ENCODE assay signal across 11 cellular contexts in genomic region chr14:23609411-23610089, GRCh38. TPM values are rescaled to one million over a fixed set of nuclear protein-coding genes. Genes with fewer than 3 reads are reported as not detected.
DNase-seq lines count a peak whose midpoint lies in the region; ATAC-seq and TF ChIP-seq lines count a peak whose summit lies in the region.
"Not testable (repeated sequence)": the region's sequence is repeated elsewhere in the genome, so short reads cannot be mapped to it uniquely, and the experiment has no call there.
"Had no signal": no experiment of that assay in that cellular context is flagged by ENCODE, and none has a peak within 500 bp of the region (broad histone marks: within the 10 kb centered on the region; RNA-seq: fewer than 3 reads in every experiment).

No MANE protein-coding gene starts in this region.

- not testable (repeated sequence) for ATAC-seq in T-cell (replicated peaks in 1 of 4); activated CD8-positive, alpha-beta T cell treated with anti-CD3 and anti-CD28 coated beads for 36 hours; effector memory CD8-positive, alpha-beta T cell (replicated peaks); stimulated activated effector memory CD8-positive, alpha-beta T cell treated with anti-CD3 and anti-CD28 coated beads, Interleukin-12 subunit alpha, Interleukin-12 subunit beta, amount 100 ng/mL, for 72 hours

- CTCF ChIA-PET in Calu3 (lab: Charles Lee), result not testable (repeated sequence)
- CTCF ChIA-PET in T-cell (lab: Charles Lee), result interaction anchor here (0.7 to 3.1 kb wide), 2 partner anchors 22 to 312 kb away, joined by 4 to 16 read pairs; no protein-coding TSS in a partner anchor
- CTCF ChIA-PET in activated CD8-positive, alpha-beta T cell treated with anti-CD3 and anti-CD28 coated beads for 36 hours (lab: Charles Lee), result interaction anchor here (0.7 to 6.1 kb wide), 2 partner anchors 21 to 23 kb away, joined by 3 to 73 read pairs; no protein-coding TSS in a partner anchor

- not testable (repeated sequence) for H3K9ac ChIP-seq in mucosa of rectum (ENCODE audit: low read depth in 1 of 2, low read length in 2 of 2)

- BruUV-seq in Calu3 (replicated peaks; lab: Mats Ljungman, UMichigan), result not testable (repeated sequence)

- peaks cover 18 to 43% of the 10 kb centered on the region in 2 donors for H3K4me1 ChIP-seq in mucosa of rectum (ENCODE audit: control insufficient read depth in 2 of 2, insufficient read depth in 2 of 2, low read length in 2 of 2)

- H3K4me1 Mint-ChIP-seq in Calu3 (ENCODE audit: low read depth, unreplicated experiment), result peaks cover 37% of the 10 kb centered on the region
- H3K4me1 Mint-ChIP-seq in T-cell, result peaks cover 35 to 42% (median 37%) of the 10 kb centered on the region in 3 donors
- peaks cover 50% of the 10 kb centered on the region for H3K4me1 Mint-ChIP-seq in activated CD8-positive, alpha-beta T cell treated with anti-CD3 and anti-CD28 coated beads for 36 hours (ENCODE audit: low read depth)
- peaks cover 50% of the 10 kb centered on the region for H3K4me1 Mint-ChIP-seq in activated naive CD4-positive, alpha-beta T cell treated with anti-CD3 and anti-CD28 coated beads, Interleukin-2, amount 50 U/mL, for 24 hours
- H3K4me1 Mint-ChIP-seq in effector memory CD8-positive, alpha-beta T cell (ENCODE audit: low read depth in 2 of 2), result peaks cover 21 to 26% of the 10 kb centered on the region in 2 donors
- peaks cover 56% of the 10 kb centered on the region for H3K4me1 Mint-ChIP-seq in stimulated activated effector memory CD8-positive, alpha-beta T cell treated with anti-CD3 and anti-CD28 coated beads, Interleukin-12 subunit alpha, Interleukin-12 subunit beta, amount 100 ng/mL, for 72 hours

- H3K4me3 ChIP-seq in mucosa of rectum (ENCODE audit: low read length in 2 of 2), result peak overlapping the region in 1 of 2 donors; percentile 20

- H3K27ac Mint-ChIP-seq in Calu3 (ENCODE audit: unreplicated experiment), result peak overlapping the region; percentile 9
- peak overlapping the region; percentile 99 to 100 for H3K27ac Mint-ChIP-seq in T-cell
- H3K27ac Mint-ChIP-seq in activated CD8-positive, alpha-beta T cell treated with anti-CD3 and anti-CD28 coated beads for 36 hours, result peak overlapping the region; percentile 92
- peak overlapping the region; percentile 84 for H3K27ac Mint-ChIP-seq in activated naive CD4-positive, alpha-beta T cell treated with anti-CD3 and anti-CD28 coated beads, Interleukin-2, amount 50 U/mL, for 24 hours
- H3K27ac Mint-ChIP-seq in effector memory CD8-positive, alpha-beta T cell, result peak overlapping the region; percentile 91 to 95
- H3K27ac Mint-ChIP-seq in stimulated activated effector memory CD8-positive, alpha-beta T cell treated with anti-CD3 and anti-CD28 coated beads, Interleukin-12 subunit alpha, Interleukin-12 subunit beta, amount 100 ng/mL, for 72 hours, result peak overlapping the region; percentile 96

- peak overlapping the region; percentile 18 to 56 for H3K27ac ChIP-seq in mucosa of rectum (ENCODE audit: low read depth in 2 of 2, low read length in 2 of 2)

- H3K36me3 ChIP-seq in mucosa of rectum (ENCODE audit: control insufficient read depth in 2 of 2, insufficient read depth in 2 of 2, low read length in 2 of 2), result not testable (repeated sequence)

- peaks cover 13% of the 10 kb centered on the region for H3K27me3 Mint-ChIP-seq in Calu3 (ENCODE audit: unreplicated experiment)
- not testable (repeated sequence) for H3K27me3 Mint-ChIP-seq in T-cell; activated CD8-positive, alpha-beta T cell treated with anti-CD3 and anti-CD28 coated beads for 36 hours; activated naive CD4-positive, alpha-beta T cell treated with anti-CD3 and anti-CD28 coated beads, Interleukin-2, amount 50 U/mL, for 24 hours; effector memory CD8-positive, alpha-beta T cell

- not testable (repeated sequence) for H3K9me3 ChIP-seq in mucosa of rectum (ENCODE audit: control insufficient read depth in 2 of 2, low read length in 2 of 2)

- not testable (repeated sequence) for H3K36me3 Mint-ChIP-seq in Calu3 (ENCODE audit: insufficient read depth, unreplicated experiment); T-cell; activated CD8-positive, alpha-beta T cell treated with anti-CD3 and anti-CD28 coated beads for 36 hours (ENCODE audit: low read depth); activated naive CD4-positive, alpha-beta T cell treated with anti-CD3 and anti-CD28 coated beads, Interleukin-2, amount 50 U/mL, for 24 hours; effector memory CD8-positive, alpha-beta T cell (ENCODE audit: insufficient read depth); stimulated activated effector memory CD8-positive, alpha-beta T cell treated with anti-CD3 and anti-CD28 coated beads, Interleukin-12 subunit alpha, Interleukin-12 subunit beta, amount 100 ng/mL, for 72 hours

- H3K9me3 Mint-ChIP-seq in Calu3 (ENCODE audit: low read depth, unreplicated experiment); T-cell; activated naive CD4-positive, alpha-beta T cell treated with anti-CD3 and anti-CD28 coated beads, Interleukin-2, amount 50 U/mL, for 24 hours; effector memory CD8-positive, alpha-beta T cell; stimulated activated effector memory CD8-positive, alpha-beta T cell treated with anti-CD3 and anti-CD28 coated beads, Interleukin-12 subunit alpha, Interleukin-12 subunit beta, amount 100 ng/mL, for 72 hours: not testable (repeated sequence)
- peaks cover 14% of the 10 kb centered on the region for H3K9me3 Mint-ChIP-seq in activated CD8-positive, alpha-beta T cell treated with anti-CD3 and anti-CD28 coated beads for 36 hours

- not testable (repeated sequence) for TF ChIP-seq CTCF in Calu3 (IDR thresholded peaks at IDR 0.05; ENCODE audit: unreplicated experiment); activated CD8-positive, alpha-beta T cell treated with anti-CD3 and anti-CD28 coated beads for 36 hours (IDR thresholded peaks at IDR 0.05)

- not testable (repeated sequence) for H3K27me3 ChIP-seq in mucosa of rectum (ENCODE audit: control insufficient read depth in 2 of 2, insufficient read depth in 2 of 2, low read length in 2 of 2)

- H3K4me3 Mint-ChIP-seq in Calu3 (ENCODE audit: low read depth, unreplicated experiment); activated CD8-positive, alpha-beta T cell treated with anti-CD3 and anti-CD28 coated beads for 36 hours: not testable (repeated sequence)
- peak overlapping the region in 1 of 3 donors; percentile 68 for H3K4me3 Mint-ChIP-seq in T-cell
- H3K4me3 Mint-ChIP-seq in activated naive CD4-positive, alpha-beta T cell treated with anti-CD3 and anti-CD28 coated beads, Interleukin-2, amount 50 U/mL, for 24 hours, result peak overlapping the region; percentile 24
- peak overlapping the region; percentile 67 to 69 for H3K4me3 Mint-ChIP-seq in effector memory CD8-positive, alpha-beta T cell
- peak overlapping the region; percentile 43 for H3K4me3 Mint-ChIP-seq in stimulated activated effector memory CD8-positive, alpha-beta T cell treated with anti-CD3 and anti-CD28 coated beads, Interleukin-12 subunit alpha, Interleukin-12 subunit beta, amount 100 ng/mL, for 72 hours

- intact Hi-C loops in Calu3 (cut with micrococcal nuclease; ENCODE audit: unreplicated experiment); activated CD8-positive, alpha-beta T cell treated with anti-CD3 and anti-CD28 coated beads for 36 hours (cut with micrococcal nuclease): not testable (repeated sequence)

- peak; percentile 34 for DNase-seq in Calu3
- DNase-seq in T-cell; activated CD8-positive, alpha-beta T cell treated with anti-CD3 and anti-CD28 coated beads for 36 hours; effector memory CD8-positive, alpha-beta T cell; stimulated activated effector memory CD8-positive, alpha-beta T cell treated with anti-CD3 and anti-CD28 coated beads, Interleukin-12 subunit alpha, Interleukin-12 subunit beta, amount 100 ng/mL, for 72 hours (ENCODE audit: low spot score in 2 of 2): not testable (repeated sequence)

- POLR2A ChIA-PET in T-cell (lab: Charles Lee), result interaction anchor here in 1 of 2 donors (0.6 kb wide), 1 partner anchor 23 kb away, joined by 3 read pairs; no protein-coding TSS in a partner anchor
- POLR2A ChIA-PET in activated CD8-positive, alpha-beta T cell treated with anti-CD3 and anti-CD28 coated beads for 36 hours (lab: Charles Lee), result not testable (repeated sequence)

RNA-seq across cellular contexts. Expression of gene DHRS2, which starts 26.6 kb away (rescaled TPM):
- total RNA-seq in Calu3 (2022) (1.8 and 3.0 TPM in 2 replicates), T-cell (under 1 TPM in 4 of 5 donors, not detected in 1; 0.19 to 0.82 (median 0.52) TPM)
- total RNA-seq in activated CD8-positive, alpha-beta T cell treated with anti-CD3 and anti-CD28 coated beads for 36 hours, result 1 to 10 TPM; 3.3 to 3.5 TPM
- total RNA-seq: B cell had no signal

RNA-seq across cellular contexts. Expression of gene JPH4, which starts 31.0 kb away (rescaled TPM):
- not detected in 2 replicates for total RNA-seq in Calu3 (2022)
- total RNA-seq in T-cell, result under 1 TPM in 2 of 5 donors, not detected in 3; 0.10 to 0.13 TPM
- under 1 TPM; 0.25 to 0.51 TPM for total RNA-seq in activated CD8-positive, alpha-beta T cell treated with anti-CD3 and anti-CD28 coated beads for 36 hours
- total RNA-seq: B cell, Caco-2, H4, HFFc6 had no signal

RNA-seq across cellular contexts. Expression of gene AP1G2, which starts 42.0 kb away (rescaled TPM):
- total RNA-seq in Calu3 (2022) (152 and 173 TPM in 2 replicates), T-cell (100 to 1,000 TPM; 321 to 526 (median 484) TPM)
- total RNA-seq in activated CD8-positive, alpha-beta T cell treated with anti-CD3 and anti-CD28 coated beads for 36 hours, result 100 to 1,000 TPM; 146 to 155 TPM

RNA-seq across cellular contexts. Expression of gene THTPA, which starts 53.5 kb away (rescaled TPM):
- total RNA-seq in Calu3 (2022) (15.4 and 18.3 TPM in 2 replicates), T-cell (10 to 100 TPM; 13.3 to 26.4 (median 20.5) TPM)
- 1 to 10 TPM; 5.1 to 7.6 TPM for total RNA-seq in activated CD8-positive, alpha-beta T cell treated with anti-CD3 and anti-CD28 coated beads for 36 hours

RNA-seq across cellular contexts. Expression of gene ZFHX2, which starts 58.0 kb away (rescaled TPM):
- total RNA-seq in Calu3 (2022), result 3.7 TPM in 2 replicates
- total RNA-seq in T-cell, result 1 to 10 TPM in 1 of 5 donors, under 1 TPM in 4; 0.15 to 1.3 (median 0.44) TPM
- total RNA-seq in activated CD8-positive, alpha-beta T cell treated with anti-CD3 and anti-CD28 coated beads for 36 hours, result 1 to 10 TPM in 1 of 2 experiments, under 1 TPM in 1; 0.78 to 1.0 TPM

Comparison
In these comparisons a context has a peak if more than half of its experiments do, and no peak if none do; other contexts are left out.
1. H3K27ac Mint-ChIP-seq: peak in every context shown above with its lines; median percentile 100 in T-cell; 96 in stimulated activated effector memory CD8-positive, alpha-beta T cell treated with anti-CD3 and anti-CD28 coated beads, Interleukin-12 subunit alpha, Interleukin-12 subunit beta, amount 100 ng/mL, for 72 hours; 93 in effector memory CD8-positive, alpha-beta T cell; 92 in activated CD8-positive, alpha-beta T cell treated with anti-CD3 and anti-CD28 coated beads for 36 hours; 84 in activated naive CD4-positive, alpha-beta T cell treated with anti-CD3 and anti-CD28 coated beads, Interleukin-2, amount 50 U/mL, for 24 hours; 9 in Calu3.